Comparison of ENCODE assay signal across 9 cellular contexts in genomic region chr15:39887832-39888231, GRCh38.
DNase-seq lines count a peak whose midpoint lies in the region; ATAC-seq, FAIRE-seq and TF ChIP-seq lines count a peak whose summit lies in the region.
"Had no signal": no experiment of that assay in that cellular context is flagged by ENCODE, and none has a peak within 500 bp of the region (broad histone marks: within the 10 kb centered on the region; RNA-seq: fewer than 3 reads in every experiment).

No MANE protein-coding gene starts in this region.

- no peaks in the 10 kb centered on the region for H3K27me3 Mint-ChIP-seq in stimulated activated naive CD8-positive, alpha-beta T cell treated with anti-CD3 and anti-CD28 coated beads, Interleukin-15, amount 100 ng/mL, for 72 hours

- H3K4me3 Mint-ChIP-seq in stimulated activated naive CD8-positive, alpha-beta T cell treated with anti-CD3 and anti-CD28 coated beads, Interleukin-15, amount 100 ng/mL, for 72 hours, result no peak overlapping the region
- H3K4me3 Mint-ChIP-seq: activated naive CD4-positive, alpha-beta T cell treated with anti-CD3 and anti-CD28 coated beads, Interleukin-2, amount 50 U/mL, for 24 hours had no signal

- no peak overlapping the region for H3K27ac Mint-ChIP-seq in stimulated activated naive CD8-positive, alpha-beta T cell treated with anti-CD3 and anti-CD28 coated beads, Interleukin-15, amount 100 ng/mL, for 72 hours
- H3K27ac Mint-ChIP-seq: activated naive CD4-positive, alpha-beta T cell treated with anti-CD3 and anti-CD28 coated beads, Interleukin-2, amount 50 U/mL, for 24 hours had no signal

- H3K4me1 ChIP-seq in iPS-18a (ENCODE audit: control insufficient read depth, low read depth, low read length), result peaks cover 67% of the 10 kb centered on the region

- peak; percentile 43 for TF ChIP-seq CTCF in AG04449 (IDR thresholded peaks at IDR 0.05; ENCODE audit: insufficient read depth, low read length, missing control alignments)
- TF ChIP-seq CTCF in VCaP (conservative IDR thresholded peaks at IDR 0.05), result peak; percentile 77

- no peaks in the 10 kb centered on the region for H3K4me1 Mint-ChIP-seq in stimulated activated naive CD8-positive, alpha-beta T cell treated with anti-CD3 and anti-CD28 coated beads, Interleukin-15, amount 100 ng/mL, for 72 hours
- H3K4me1 Mint-ChIP-seq: activated naive CD4-positive, alpha-beta T cell treated with anti-CD3 and anti-CD28 coated beads, Interleukin-2, amount 50 U/mL, for 24 hours had no signal

- peak overlapping the region; percentile 45 for H3K9ac ChIP-seq in iPS-18a (ENCODE audit: low read length)

- H3K9me3 Mint-ChIP-seq in stimulated activated naive CD8-positive, alpha-beta T cell treated with anti-CD3 and anti-CD28 coated beads, Interleukin-15, amount 100 ng/mL, for 72 hours, result no peaks in the 10 kb centered on the region
- H3K9me3 Mint-ChIP-seq: activated naive CD4-positive, alpha-beta T cell treated with anti-CD3 and anti-CD28 coated beads, Interleukin-2, amount 50 U/mL, for 24 hours had no signal

- DNase-seq in AG04449 (ENCODE audit: low read depth, low spot score) (no peak), H54 (ENCODE audit: insufficient read length, low spot score) (no peak), cerebellar nuclear complex (lab: John Stamatoyannopoulos, UW) (no peak), NCI-H187 treated with DMSO at 0.1 percent for 48 hours (lab: John Stamatoyannopoulos, UW) (no peak)
- no peak for DNase-seq in stimulated activated naive CD8-positive, alpha-beta T cell treated with anti-CD3 and anti-CD28 coated beads, Interleukin-15, amount 100 ng/mL, for 72 hours

- CTCF ChIA-PET in AG04449 (lab: Yijun Ruan, JAX), result interaction anchor here (0.7 to 2.4 kb wide), 18 partner anchors 9 to 386 kb away, joined by 3 to 10 read pairs (median 4); no protein-coding TSS in a partner anchor

- POLR2A ChIA-PET in AG04449 (lab: Yijun Ruan, JAX), result interaction anchor here (0.5 kb wide), 1 partner anchor 30 kb away, joined by 4 read pairs; no protein-coding TSS in a partner anchor

- no peaks in the 10 kb centered on the region for H3K36me3 ChIP-seq in iPS-18a (ENCODE audit: control insufficient read depth, low read depth, low read length)

- H3K4me3 ChIP-seq in AG04449 (ENCODE audit: low read depth, low read length) (no peak overlapping the region), iPS-18a (ENCODE audit: low read length) (no peak overlapping the region)

- no peak for TF ChIP-seq POLR2A in H54 (IDR thresholded peaks at IDR 0.05; ENCODE audit: low read depth, low read length)

- no peaks in the 10 kb centered on the region for H3K27me3 ChIP-seq in iPS-18a (ENCODE audit: control insufficient read depth, insufficient read depth, low read length)

- H3K9me3 ChIP-seq in iPS-18a (ENCODE audit: control insufficient read depth, low read depth, low read length), result no peaks in the 10 kb centered on the region

- peak; percentile 66 for FAIRE-seq in H54 (lab: Jason Lieb, UNC)

- H3K27ac ChIP-seq in VCaP (peak overlapping the region; percentile 72), iPS-18a (ENCODE audit: low read length) (peak overlapping the region; percentile 58)

- no peak for ATAC-seq in GM19395 (IDR thresholded peaks at IDR 0.05; ENCODE audit: unreplicated experiment)
- ATAC-seq in stimulated activated naive CD8-positive, alpha-beta T cell treated with anti-CD3 and anti-CD28 coated beads, Interleukin-15, amount 100 ng/mL, for 72 hours, result no peak
